In the genomic region with DNA sequence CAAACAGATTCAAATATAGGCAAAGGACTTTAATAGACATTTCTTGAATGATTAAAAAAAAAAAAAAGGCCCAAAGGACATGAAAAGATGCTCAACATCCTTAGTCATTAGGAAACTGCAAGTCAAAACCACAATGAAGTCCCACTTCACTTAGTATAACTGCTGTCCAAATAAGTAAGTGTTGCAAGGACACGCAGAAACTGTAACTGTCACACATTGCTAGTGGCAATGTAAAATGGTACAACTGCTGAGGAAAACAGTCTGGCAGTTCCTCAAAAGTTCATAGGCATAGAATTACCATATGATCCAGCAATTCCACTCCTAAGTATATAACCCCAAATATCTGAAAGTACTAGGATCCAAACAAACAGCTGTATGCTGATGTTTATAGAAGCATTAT, we compare ENCODE assay signal across 14 cellular contexts.
DNase-seq lines count a peak whose midpoint lies in the region; ATAC-seq lines count a peak whose summit lies in the region.
"Had no signal": no experiment of that assay in that cellular context is flagged by ENCODE, and none has a peak within 500 bp of the region (broad histone marks: within the 10 kb centered on the region; RNA-seq: fewer than 3 reads in every experiment).

No MANE protein-coding gene starts in this region.

- no peaks in the 10 kb centered on the region for H3K36me3 ChIP-seq in mesendoderm (ENCODE audit: control insufficient read depth, insufficient read depth, low read length)

- no peak overlapping the region for H3K4me2 ChIP-seq in mesendoderm (ENCODE audit: low read length)

- no peak overlapping the region for H2BK5ac ChIP-seq in mesendoderm (ENCODE audit: low read length)

- no peak overlapping the region for H3K27ac ChIP-seq in mesendoderm (ENCODE audit: low read depth, low read length)
- H3K27ac ChIP-seq: parathyroid adenoma had no signal

- POLR2A ChIA-PET in activated CD4-positive, alpha-beta T cell treated with anti-CD3 and anti-CD28 coated beads for 36 hours (lab: Charles Lee) = no interaction called here

- H3K4me1 Mint-ChIP-seq in activated CD4-positive, alpha-beta T cell treated with anti-CD3 and anti-CD28 coated beads for 36 hours = peaks cover 8% of the 10 kb centered on the region
- peaks cover 2 to 7% of the 10 kb centered on the region in 2 donors for H3K4me1 Mint-ChIP-seq in stimulated activated naive B cell treated with anti-CD40 and anti-IgM and Interleukin-4, amounts not matched to agents 10 μg/mL and 1 μg/mL and 100 μg/mL, for 72 hours

- intact Hi-C loops in activated CD4-positive, alpha-beta T cell treated with anti-CD3 and anti-CD28 coated beads for 36 hours (cut with DNase I, micrococcal nuclease) = no loop called here

- H2AK5ac ChIP-seq in mesendoderm (ENCODE audit: low read length) = no peak overlapping the region

- peaks cover 16% of the 10 kb centered on the region for H3K36me3 Mint-ChIP-seq in activated CD4-positive, alpha-beta T cell treated with anti-CD3 and anti-CD28 coated beads for 36 hours (ENCODE audit: low read depth)
- H3K36me3 Mint-ChIP-seq in stimulated activated naive B cell treated with anti-CD40 and anti-IgM and Interleukin-4, amounts not matched to agents 10 μg/mL and 1 μg/mL and 100 μg/mL, for 72 hours = peaks cover 4 to 10% of the 10 kb centered on the region in 2 donors

- no peak overlapping the region for H3K4ac ChIP-seq in mesendoderm (ENCODE audit: low read depth, low read length)

- H4K5ac ChIP-seq in mesendoderm (ENCODE audit: low read length) = no peak overlapping the region

- no peak overlapping the region for H3K9ac ChIP-seq in mesendoderm (ENCODE audit: low read length)
- H3K9ac ChIP-seq: parathyroid adenoma had no signal

- DNase-seq in activated CD4-positive, alpha-beta T cell treated with anti-CD3 and anti-CD28 coated beads for 36 hours = no peak
- DNase-seq in activated CD4-positive, alpha-beta T cell treated with anti-CD3 and anti-CD28 coated beads for 48 hours = no peak
- no peak for DNase-seq in stimulated activated naive B cell treated with anti-CD40 and anti-IgM and Interleukin-4, amounts not matched to agents 10 μg/mL and 1 μg/mL and 100 μg/mL, for 72 hours
- no peak for DNase-seq in amygdala (lab: John Stamatoyannopoulos, UW)
- DNase-seq in NCI-H1436 (lab: John Stamatoyannopoulos, UW) = no peak
- DNase-seq in mesendoderm = no peak
- DNase-seq: 8988T; activated CD4-positive, alpha-beta memory T cell treated with anti-CD3 and anti-CD28 coated beads for 36 hours; DMS79 treated with DMSO at 0.1 percent for 48 hours; NCI-H2081 treated with DMSO at 0.1 percent for 48 hours had no signal

- ATAC-seq in activated CD4-positive, alpha-beta T cell treated with anti-CD3 and anti-CD28 coated beads for 36 hours = peak; percentile 16
- ATAC-seq in HG02588 (IDR thresholded peaks at IDR 0.05; ENCODE audit: unreplicated experiment) (peak; percentile 91), HG03460 (IDR thresholded peaks at IDR 0.05; ENCODE audit: unreplicated experiment) (peak; percentile 87)
- peak; percentile 84 for ATAC-seq in stimulated activated naive B cell treated with anti-CD40 and anti-IgM and Interleukin-4, amounts not matched to agents 10 μg/mL and 1 μg/mL and 100 μg/mL, for 72 hours (replicated peaks)
- ATAC-seq: esophagus mucosa had no signal

- WGBS in mesendoderm (ENCODE audit: extremely low coverage, insufficient coverage, low lambda C conversion rate) = no CpG with 5 or more reads among the region's 1 CpG

- H4K8ac ChIP-seq in mesendoderm (ENCODE audit: low read depth, low read length) = no peak overlapping the region

- H3K9me3 Mint-ChIP-seq in activated CD4-positive, alpha-beta T cell treated with anti-CD3 and anti-CD28 coated beads for 36 hours (ENCODE audit: low read depth) = peaks cover 3% of the 10 kb centered on the region
- H3K9me3 Mint-ChIP-seq in stimulated activated naive B cell treated with anti-CD40 and anti-IgM and Interleukin-4, amounts not matched to agents 10 μg/mL and 1 μg/mL and 100 μg/mL, for 72 hours = peaks cover 6 to 8% of the 10 kb centered on the region in 2 donors

- CTCF ChIA-PET in activated CD4-positive, alpha-beta T cell treated with anti-CD3 and anti-CD28 coated beads for 36 hours (lab: Charles Lee) = no interaction called here

- H3K79me2 ChIP-seq in mesendoderm (ENCODE audit: control insufficient read depth, insufficient read depth, low read length) = no peaks in the 10 kb centered on the region
- H3K79me2 ChIP-seq: parathyroid adenoma had no signal

- H3K27ac Mint-ChIP-seq in activated CD4-positive, alpha-beta T cell treated with anti-CD3 and anti-CD28 coated beads for 36 hours = no peak overlapping the region
- H3K27ac Mint-ChIP-seq in stimulated activated naive B cell treated with anti-CD40 and anti-IgM and Interleukin-4, amounts not matched to agents 10 μg/mL and 1 μg/mL and 100 μg/mL, for 72 hours = no peak overlapping the region
- H3K27ac Mint-ChIP-seq: activated CD4-positive, alpha-beta memory T cell treated with anti-CD3 and anti-CD28 coated beads for 36 hours had no signal

- no peaks in the 10 kb centered on the region for H3K79me1 ChIP-seq in mesendoderm (ENCODE audit: low read length)

- H3K4me3 Mint-ChIP-seq in activated CD4-positive, alpha-beta T cell treated with anti-CD3 and anti-CD28 coated beads for 36 hours = no peak overlapping the region
- H3K4me3 Mint-ChIP-seq in stimulated activated naive B cell treated with anti-CD40 and anti-IgM and Interleukin-4, amounts not matched to agents 10 μg/mL and 1 μg/mL and 100 μg/mL, for 72 hours = no peak overlapping the region
- H3K4me3 Mint-ChIP-seq: activated CD4-positive, alpha-beta memory T cell treated with anti-CD3 and anti-CD28 coated beads for 36 hours had no signal

- H3K56ac ChIP-seq in mesendoderm (ENCODE audit: low read length) = no peak overlapping the region

- H3K23ac ChIP-seq in mesendoderm (ENCODE audit: low read length) = no peak overlapping the region

- H2BK15ac ChIP-seq in mesendoderm (replicated peaks; ENCODE audit: low read depth) = no peak overlapping the region

- H3K4me1 ChIP-seq in mesendoderm (ENCODE audit: control insufficient read depth, low read depth, low read length) = no peaks in the 10 kb centered on the region
- H3K4me1 ChIP-seq: parathyroid adenoma had no signal

- H3K27me3 ChIP-seq in mesendoderm (ENCODE audit: insufficient read depth, low read length, poor library complexity) = no peaks in the 10 kb centered on the region

- H3K18ac ChIP-seq in mesendoderm (ENCODE audit: low read length) = no peak overlapping the region

- no peak overlapping the region for H2BK120ac ChIP-seq in mesendoderm (ENCODE audit: low read depth, low read length)

- no peak overlapping the region for H3K4me3 ChIP-seq in mesendoderm (ENCODE audit: low read length)

- no peaks in the 10 kb centered on the region for H3K27me3 Mint-ChIP-seq in activated CD4-positive, alpha-beta T cell treated with anti-CD3 and anti-CD28 coated beads for 36 hours
- H3K27me3 Mint-ChIP-seq in stimulated activated naive B cell treated with anti-CD40 and anti-IgM and Interleukin-4, amounts not matched to agents 10 μg/mL and 1 μg/mL and 100 μg/mL, for 72 hours = no peaks in the 10 kb centered on the region
- H3K27me3 Mint-ChIP-seq: activated CD4-positive, alpha-beta memory T cell treated with anti-CD3 and anti-CD28 coated beads for 36 hours had no signal

Comparison
In these comparisons a context has a peak if more than half of its experiments do, and no peak if none do; other contexts are left out.
1. ATAC-seq: peak in every context shown above with its lines; median percentile 91 in HG02588; 87 in HG03460; 84 in stimulated activated naive B cell treated with anti-CD40 and anti-IgM and Interleukin-4, amounts not matched to agents 10 μg/mL and 1 μg/mL and 100 μg/mL, for 72 hours; 16 in activated CD4-positive, alpha-beta T cell treated with anti-CD3 and anti-CD28 coated beads for 36 hours.